1 cellular context compared by ENCODE assay signal in genomic region chr11:89249196-89249595, GRCh38.
TF ChIP-seq lines count a peak whose summit lies in the region.

No MANE protein-coding gene starts in this region.

TF ChIP-seq in HepG2, 621 proteins besides CTCF, POLR2A, EP300 and RAD21 (continued from another document):
- TF ChIP-seq LRRFIP1 (CRISPR knock-in tag; conservative IDR thresholded peaks at IDR 0.05) (no peak), MAFK (conservative IDR thresholded peaks at IDR 0.05 in 1 of 2, IDR thresholded peaks at IDR 0.05 in 1 of 2; ENCODE audit: low read length in 2 of 2) (peak; percentile 60 to 84), HDAC1 (CRISPR knock-in tag; IDR thresholded peaks at IDR 0.05) (no peak), KDM5B (CRISPR knock-in tag; IDR thresholded peaks at IDR 0.05; ENCODE audit: borderline replicate concordance) (no peak), RNF2 (conservative IDR thresholded peaks at IDR 0.05; ENCODE audit: low read depth) (no peak), AGO1 (IDR thresholded peaks at IDR 0.05; ENCODE audit: low read depth, low read length, poor library complexity, severe bottlenecking) (no peak), MAFF (IDR thresholded peaks at IDR 0.05; ENCODE audit: low read depth, low read length) (peak; percentile 77)
